13 cellular contexts compared by ENCODE assay signal in the genomic region with DNA sequence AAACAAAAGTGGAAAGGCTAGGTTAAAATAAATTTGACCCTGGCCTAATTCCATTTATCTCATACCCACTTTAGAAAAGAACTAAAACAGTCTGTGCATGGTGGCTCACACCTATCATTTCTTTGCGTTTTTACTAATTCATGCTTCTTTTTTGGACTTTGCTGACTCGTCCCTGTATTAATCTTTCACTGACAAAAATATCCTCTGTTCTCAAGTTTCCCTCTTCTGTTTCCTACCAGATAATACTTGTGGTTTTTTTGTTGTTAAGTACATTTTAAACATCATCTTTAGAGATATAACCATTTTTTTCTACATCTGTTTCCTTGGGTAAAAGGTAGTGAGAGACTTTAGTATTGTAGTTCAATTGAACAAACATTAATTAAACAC. TPM values are rescaled to one million over a fixed set of nuclear protein-coding genes. Genes with fewer than 3 reads are reported as not detected.
DNase-seq lines count a peak whose midpoint lies in the region; ATAC-seq, FAIRE-seq and TF ChIP-seq lines count a peak whose summit lies in the region.
"Had no signal": no experiment of that assay in that cellular context is flagged by ENCODE, and none has a peak within 500 bp of the region (broad histone marks: within the 10 kb centered on the region; RNA-seq: fewer than 3 reads in every experiment).

No MANE protein-coding gene starts in this region.

- peak overlapping the region; percentile 87 for H3K4me2 ChIP-seq in MM.1S (ENCODE audit: low read depth, low read length)
- H3K4me2 ChIP-seq in K562 (ENCODE audit: insufficient read depth, low read length) = peak overlapping the region; percentile 72

- BruUV-seq in K562 (replicated peaks; lab: Mats Ljungman, UMichigan) = TSS peak; percentile 8

- peak overlapping the region; percentile 46; the same call in 1 of the 2 replicates for H3K9ac ChIP-seq in MM.1S (ENCODE audit: low read length)
- peak overlapping the region in 1 of 2 experiments; percentile 83; a peak in 2 of 4 replicates for H3K9ac ChIP-seq in K562 (ENCODE audit: insufficient read depth in 1 of 2, low read depth in 2 of 2, low read length in 2 of 2)
- no peak overlapping the region for H3K9ac ChIP-seq in rectal smooth muscle tissue (ENCODE audit: low read length)

- H3K9me1 ChIP-seq in K562 (ENCODE audit: control insufficient read depth, insufficient read depth, low read length) = no peaks in the 10 kb centered on the region

- H3K9me3 ChIP-seq in MM.1S (replicated peaks; ENCODE audit: insufficient read depth, low read length) = no peaks in the 10 kb centered on the region
- 0 out of 2 replicates have a peak, but pooled peaks cover 2% of the 10 kb centered on the region for H3K9me3 ChIP-seq in K562 (replicated peaks; ENCODE audit: control insufficient read depth, insufficient read depth, low read depth, low read length)
- H3K9me3 ChIP-seq: pancreas had no signal

- peaks cover 86% of the 10 kb centered on the region for H3K79me2 ChIP-seq in MM.1S (ENCODE audit: low read length)
- peaks cover 98% of the 10 kb centered on the region for H3K79me2 ChIP-seq in K562 (ENCODE audit: control insufficient read depth, insufficient read depth, low read length)

- peak overlapping the region; percentile 48 for H3K4me3 ChIP-seq in MM.1S (ENCODE audit: low read length)
- H3K4me3 ChIP-seq in K562 = peak overlapping the region; percentile 12; the same call in 1 of the 2 replicates
- H3K4me3 ChIP-seq in rectal smooth muscle tissue (ENCODE audit: low read length) = no peak overlapping the region
- H3K4me3 ChIP-seq: pancreas had no signal

- H2AFZ ChIP-seq in MM.1S (ENCODE audit: low read length) (peak overlapping the region; percentile 3; the same call in 1 of the 2 replicates), K562 (ENCODE audit: low read depth, low read length) (no peak overlapping the region)

- no peak for DNase-seq in T-helper 2 cell treated with Interferon-gamma antibody and Interleukin-4, amounts not matched to agents 5 μg/mL and 100 μg/mL, for 36 hours (ENCODE audit: low spot score)
- DNase-seq in T-helper 2 cell = no peak
- DNase-seq in MM.1S = peak; percentile 55
- peak in 2 of 4 experiments; percentile 60 to 77 for DNase-seq in K562 (ENCODE audit: extremely low read depth in 1 of 4, low spot score in 3 of 4)
- no peak for DNase-seq in SW480 (ENCODE audit: low spot score)
- no peak for DNase-seq in GM10248 (ENCODE audit: extremely low spot score)
- DNase-seq in germinal center (ENCODE audit: low spot score) = no peak
- DNase-seq: 8988T, left ventricle myocardium superior, pancreas, substantia nigra had no signal

- in situ Hi-C loops in K562 (cut with MboI) = no loop called here

- peak overlapping the region; percentile 43 for H3K27ac Mint-ChIP-seq in T-helper 2 cell treated with Interferon-gamma antibody and Interleukin-4, amounts not matched to agents 5 μg/mL and 100 μg/mL, for 36 hours
- H3K27ac Mint-ChIP-seq: dendritic cell treated with granulocyte-macrophage colony-stimulating factor and Interleukin-4, amounts not matched to agents 40 ng/mL and 50 ng/mL, for 4 days had no signal

- TF ChIP-seq RAD21 in K562 (CRISPR knock-in tag; conservative IDR thresholded peaks at IDR 0.05 in 1 of 2, IDR thresholded peaks at IDR 0.05 in 1 of 2) = no peak

- no peak overlapping the region for H3K4me3 Mint-ChIP-seq in T-helper 2 cell treated with Interferon-gamma antibody and Interleukin-4, amounts not matched to agents 5 μg/mL and 100 μg/mL, for 36 hours
- H3K4me3 Mint-ChIP-seq: dendritic cell treated with granulocyte-macrophage colony-stimulating factor and Interleukin-4, amounts not matched to agents 40 ng/mL and 50 ng/mL, for 4 days had no signal

- intact Hi-C loops in K562 (cut with micrococcal nuclease) = loop anchor here (10.0 kb wide), 1 partner anchor 273 kb away; no protein-coding TSS in a partner anchor

- H3K4me1 ChIP-seq in MM.1S (ENCODE audit: low read length) = peaks cover 42% of the 10 kb centered on the region
- peaks cover 30 to 70% of the 10 kb centered on the region in 2 experiments for H3K4me1 ChIP-seq in K562 (replicated peaks in 1 of 2; ENCODE audit: control insufficient read depth in 2 of 2, insufficient read depth in 2 of 2, low read length in 2 of 2)
- H3K4me1 ChIP-seq in rectal smooth muscle tissue (ENCODE audit: control insufficient read depth, insufficient read depth, low read length) = peaks cover 31% of the 10 kb centered on the region

- H3F3A ChIP-seq in MM.1S (ENCODE audit: insufficient read depth, low read length) = peaks cover 37% of the 10 kb centered on the region

- H3K36me3 ChIP-seq in MM.1S (replicated peaks; ENCODE audit: insufficient read depth, low read length) (no peaks in the 10 kb centered on the region), K562 (ENCODE audit: control insufficient read depth, insufficient read depth, low read length) (peaks cover 30% of the 10 kb centered on the region), rectal smooth muscle tissue (ENCODE audit: control insufficient read depth, insufficient read depth, low read length) (no peaks in the 10 kb centered on the region)
- H3K36me3 ChIP-seq: pancreas had no signal

- POLR2A ChIA-PET in K562 (lab: Yijun Ruan, JAX) = interaction anchor here (0.6 to 5.7 kb wide), 2 partner anchors 11 to 47 kb away, joined by 3 to 26 read pairs; a partner anchor contains a TSS
- POLR2A ChIA-PET in GM10248 (lab: Yijun Ruan, JAX) = interaction anchor here (0.7 kb wide), 1 partner anchor 1632 kb away, joined by 3 read pairs; no protein-coding TSS in a partner anchor

- H3K36me3 Mint-ChIP-seq in T-helper 2 cell treated with Interferon-gamma antibody and Interleukin-4, amounts not matched to agents 5 μg/mL and 100 μg/mL, for 36 hours (ENCODE audit: low read depth) = peaks cover 18% of the 10 kb centered on the region

- no peaks in the 10 kb centered on the region for H3K9me2 ChIP-seq in MM.1S (replicated peaks; ENCODE audit: insufficient read depth, low read length)

- no peaks in the 10 kb centered on the region for H3K27me3 Mint-ChIP-seq in T-helper 2 cell treated with Interferon-gamma antibody and Interleukin-4, amounts not matched to agents 5 μg/mL and 100 μg/mL, for 36 hours (ENCODE audit: low read depth)
- H3K27me3 Mint-ChIP-seq: dendritic cell treated with granulocyte-macrophage colony-stimulating factor and Interleukin-4, amounts not matched to agents 40 ng/mL and 50 ng/mL, for 4 days had no signal

- 0% methylated on average over 2 of the region's 2 CpGs for WGBS in K562 (ENCODE audit: insufficient coverage, low coverage, missing lambda C conversion rate)

- no peaks in the 10 kb centered on the region for H3K9me3 Mint-ChIP-seq in T-helper 2 cell treated with Interferon-gamma antibody and Interleukin-4, amounts not matched to agents 5 μg/mL and 100 μg/mL, for 36 hours
- H3K9me3 Mint-ChIP-seq: dendritic cell treated with granulocyte-macrophage colony-stimulating factor and Interleukin-4, amounts not matched to agents 40 ng/mL and 50 ng/mL, for 4 days had no signal

- peak; percentile 47 for ATAC-seq in K562
- ATAC-seq: left ventricle myocardium superior, pancreas had no signal

- peak overlapping the region; percentile 84 for H3K27ac ChIP-seq in MM.1S (ENCODE audit: low read length)
- peak overlapping the region; percentile 89 for H3K27ac ChIP-seq in K562 (ENCODE audit: extremely low read depth, low read depth, low read length)
- H3K27ac ChIP-seq in rectal smooth muscle tissue (ENCODE audit: low read depth, low read length) = peak overlapping the region; percentile 4
- H3K27ac ChIP-seq: pancreas had no signal

- TF ChIP-seq POLR2A in K562 (conservative IDR thresholded peaks at IDR 0.05) = no peak

- peak; percentile 69 for FAIRE-seq in K562 (lab: Jason Lieb, UNC)
- FAIRE-seq: pancreas had no signal

- peaks cover 35% of the 10 kb centered on the region for H3K4me1 Mint-ChIP-seq in T-helper 2 cell treated with Interferon-gamma antibody and Interleukin-4, amounts not matched to agents 5 μg/mL and 100 μg/mL, for 36 hours (ENCODE audit: low read depth)

- TF ChIP-seq CTCF in MM.1S (IDR thresholded peaks at IDR 0.05; ENCODE audit: low read length) = no peak
- TF ChIP-seq CTCF in K562 (IDR thresholded peaks at IDR 0.05 in 2 of 3, conservative IDR thresholded peaks at IDR 0.05 in 1 of 3; ENCODE audit: insufficient read depth in 2 of 3, low read depth in 1 of 3, low read length in 3 of 3) = no peak
- no peak for TF ChIP-seq CTCF in GM10248 (IDR thresholded peaks at IDR 0.05; ENCODE audit: control extremely low read depth, extremely low read depth, low read depth, missing control alignments)

- CTCF ChIA-PET in K562 (lab: Yijun Ruan, JAX; ENCODE audit: low intra/inter-chr PET ratio) = interaction anchor here (0.7 kb wide), 1 partner anchor 13 kb away, joined by 3 read pairs; no protein-coding TSS in a partner anchor
- CTCF ChIA-PET in GM10248 (lab: Yijun Ruan, JAX) = interaction anchor here (2.3 kb wide), 1 partner anchor 18 kb away, joined by 12 read pairs; no protein-coding TSS in a partner anchor

- H4K20me1 ChIP-seq in MM.1S (ENCODE audit: insufficient read depth, low read length) = no peaks in the 10 kb centered on the region
- H4K20me1 ChIP-seq in K562 (replicated peaks; ENCODE audit: control insufficient read depth, insufficient read depth, low read length) = no peaks in the 10 kb centered on the region

- H3K27me3 ChIP-seq in MM.1S (replicated peaks; ENCODE audit: insufficient read depth, low read length) (no peaks in the 10 kb centered on the region), K562 (ENCODE audit: control insufficient read depth in 2 of 2, insufficient read depth in 2 of 2, low read length in 2 of 2) (no peaks in the 10 kb centered on the region), rectal smooth muscle tissue (ENCODE audit: control insufficient read depth, insufficient read depth, low read length) (no peaks in the 10 kb centered on the region)
- H3K27me3 ChIP-seq: pancreas had no signal

- peak; percentile 98 for TF ChIP-seq EP300 in K562 (IDR thresholded peaks at IDR 0.05; ENCODE audit: low read length)

RNA-seq across cellular contexts. Expression of a gene that starts 11.5 kb away (rescaled TPM):
- 251 and 301 TPM in 2 replicates for total RNA-seq in K562 (2011; cell fraction: chromatin; rRNA removed; ENCODE audit: low replicate concordance)
- 61.0 and 78.0 TPM in 2 replicates for total RNA-seq in K562 (2011; cell fraction: nucleolus; rRNA removed)
- total RNA-seq in K562 (2011; cell fraction: nucleoplasm; rRNA removed) = 82.1 and 87.6 TPM in 2 replicates
- total RNA-seq in K562 (2014; rRNA removed) (23.9 and 25.2 TPM in 2 replicates), K562 (2014; rRNA removed; fragmentation: Illumina TruSeq; extraction: Trizol) (39.1 and 46.1 TPM in 2 replicates), K562 (2015; rRNA removed; fragmentation: Illumina TruSeq; extraction: Trizol) (29.9 and 31.1 TPM in 2 replicates), K562 (2021) (45.5 and 55.3 TPM in 2 replicates)
- polyA plus RNA-seq in K562 (2011; rRNA removed) (41.4 and 43.9 TPM in 2 replicates), K562 (2014; fragmentation: Illumina TruSeq; extraction: Trizol) (30.1 and 30.8 TPM in 2 replicates), K562 (2014; fragmentation: Nextera tagmentation; extraction: Ambion mirVana) (10 to 100 TPM; 17.0 to 22.9 TPM), K562 (2014; rRNA removed) (20.6 and 23.3 TPM in 2 replicates)
- 11.5 and 23.2 TPM in 2 replicates for polyA plus RNA-seq in K562 (2011; cell fraction: cytosol; rRNA removed)
- polyA plus RNA-seq in K562 (2011; cell fraction: nucleus; rRNA removed) = 37.1 and 53.3 TPM in 2 replicates
- 16.1 and 19.6 TPM in 2 replicates for polyA plus RNA-seq in K562 (2012)
- 210 and 261 TPM in 2 replicates for polyA minus RNA-seq in K562 (2011; rRNA and poly(A)+ RNA removed)
- polyA minus RNA-seq in K562 (2011; cell fraction: cytosol; rRNA and poly(A)+ RNA removed) = 25.3 and 33.2 TPM in 2 replicates
- polyA minus RNA-seq in K562 (2011; cell fraction: nucleus; rRNA and poly(A)+ RNA removed) = 50.6 and 123 TPM in 2 replicates

RNA-seq across cellular contexts. Expression of a gene that starts 11.7 kb away (rescaled TPM):
- 23.8 and 25.2 TPM in 2 replicates for total RNA-seq in K562 (2011; cell fraction: chromatin; rRNA removed; ENCODE audit: low replicate concordance)
- total RNA-seq in K562 (2011; cell fraction: nucleolus; rRNA removed) = 22.5 TPM in 2 replicates
- 17.8 and 18.7 TPM in 2 replicates for total RNA-seq in K562 (2011; cell fraction: nucleoplasm; rRNA removed)
- 51.1 and 55.1 TPM in 2 replicates for total RNA-seq in K562 (2014; rRNA removed)
- total RNA-seq in K562 (2014; rRNA removed; fragmentation: Illumina TruSeq; extraction: Trizol) = 72.3 and 80.2 TPM in 2 replicates
- total RNA-seq in K562 (2015; rRNA removed; fragmentation: Illumina TruSeq; extraction: Trizol) = 48.2 and 55.2 TPM in 2 replicates
- total RNA-seq in K562 (2021) = 63.0 and 63.6 TPM in 2 replicates
- 50.7 and 70.6 TPM in 2 replicates for polyA plus RNA-seq in K562 (2011; rRNA removed)
- polyA plus RNA-seq in K562 (2011; cell fraction: cytosol; rRNA removed) = 19.8 and 24.0 TPM in 2 replicates
- 13.3 and 16.0 TPM in 2 replicates for polyA plus RNA-seq in K562 (2011; cell fraction: nucleus; rRNA removed)
- polyA plus RNA-seq in K562 (2012) = 27.6 and 52.8 TPM in 2 replicates
- polyA plus RNA-seq in K562 (2014; fragmentation: Illumina TruSeq; extraction: Trizol) = 63.5 and 65.0 TPM in 2 replicates
- 100 to 1,000 TPM; 141 to 162 TPM for polyA plus RNA-seq in K562 (2014; fragmentation: Nextera tagmentation; extraction: Ambion mirVana)
- polyA plus RNA-seq in K562 (2014; rRNA removed) = 77.7 and 78.1 TPM in 2 replicates
- polyA minus RNA-seq in K562 (2011; rRNA and poly(A)+ RNA removed) = 27.1 and 29.2 TPM in 2 replicates
- polyA minus RNA-seq in K562 (2011; cell fraction: cytosol; rRNA and poly(A)+ RNA removed) = 14.7 and 15.6 TPM in 2 replicates
- 14.9 and 19.1 TPM in 2 replicates for polyA minus RNA-seq in K562 (2011; cell fraction: nucleus; rRNA and poly(A)+ RNA removed)

Comparison
In these comparisons a context has a peak if more than half of its experiments do, and no peak if none do; other contexts are left out.
1. H3K27ac ChIP-seq: peak in every context shown above with its lines; median percentile 89 in K562; 84 in MM.1S; 4 in rectal smooth muscle tissue.